ENCODE assay signal across 8 cellular contexts in the genomic region with DNA sequence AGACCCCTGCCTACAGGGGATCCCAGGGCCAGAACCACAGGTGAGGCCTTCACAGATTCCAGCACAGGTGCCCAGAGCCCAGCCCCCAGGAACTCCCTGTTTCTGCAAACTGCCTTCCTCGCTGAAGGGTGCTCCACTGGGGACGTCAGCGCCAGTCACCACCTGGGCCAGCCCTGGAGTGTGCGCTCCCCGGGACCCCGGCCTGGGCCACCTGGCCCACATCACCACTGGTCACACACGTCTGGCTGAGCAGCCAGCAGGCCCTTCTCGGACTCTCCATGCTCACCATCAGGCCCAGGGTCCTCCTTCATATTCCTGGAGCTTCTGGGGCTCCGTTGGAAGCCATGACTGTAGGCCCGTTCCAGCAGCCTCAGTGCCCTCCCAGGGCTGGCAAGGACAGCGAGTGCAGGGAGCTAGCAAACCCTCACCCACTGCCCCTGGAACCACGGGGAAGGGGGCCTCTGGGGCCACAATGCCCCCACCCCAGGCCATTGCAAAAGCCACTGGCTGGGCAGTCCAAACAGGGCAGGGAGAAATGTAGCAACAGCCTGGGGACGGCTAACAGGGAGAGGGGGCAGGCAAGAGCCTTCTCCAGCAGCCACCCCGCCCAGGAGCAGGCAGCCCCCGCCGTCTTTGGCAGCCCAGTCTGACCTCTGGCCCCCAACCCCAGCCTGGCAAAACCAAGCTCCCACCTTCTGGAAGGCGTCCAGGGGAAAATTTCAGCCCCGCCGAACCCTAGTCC. TPM values are rescaled to one million over a fixed set of nuclear protein-coding genes. Genes with fewer than 3 reads are reported as not detected.
DNase-seq lines count a peak whose midpoint lies in the region; ATAC-seq and TF ChIP-seq lines count a peak whose summit lies in the region.

No MANE protein-coding gene starts in this region.

- no peak for ATAC-seq in GM21367 (IDR thresholded peaks at IDR 0.05; ENCODE audit: unreplicated experiment)

- H3K4me1 Mint-ChIP-seq in chondrocyte (ENCODE audit: low read depth), result peaks cover 7% of the 10 kb centered on the region

- H3K9me3 ChIP-seq in mononuclear cell (ENCODE audit: low read depth, low read length), result no peaks in the 10 kb centered on the region

- H3K9me3 Mint-ChIP-seq in chondrocyte (ENCODE audit: low read depth), result no peaks in the 10 kb centered on the region

- no peaks in the 10 kb centered on the region for H3K36me3 Mint-ChIP-seq in chondrocyte (ENCODE audit: low read depth)

- CTCF ChIA-PET in HEK293T (lab: Yijun Ruan, JAX), result interaction anchor here (0.8 to 2.9 kb wide), 2 partner anchors 14 to 33 kb away, joined by 3 to 9 read pairs; no protein-coding TSS in a partner anchor

- peak overlapping the region; percentile 80 for H3K4me3 Mint-ChIP-seq in chondrocyte (ENCODE audit: unreplicated experiment)

- TF ChIP-seq CTCF in chondrocyte (IDR thresholded peaks at IDR 0.05), result no peak

- no peaks in the 10 kb centered on the region for H3K27me3 Mint-ChIP-seq in chondrocyte (ENCODE audit: low read depth)

- H3K27me3 ChIP-seq in mononuclear cell (ENCODE audit: insufficient read depth, low read length), result no peaks in the 10 kb centered on the region

- peak; percentile 78 for DNase-seq in AG08396 (ENCODE audit: low spot score)
- DNase-seq in Jurkat, Clone E6-1 (ENCODE audit: low read depth, low spot score), result no peak
- no peak for DNase-seq in chondrocyte (ENCODE audit: low spot score)
- no peak for DNase-seq in HEK293T (ENCODE audit: extremely low spot score)
- DNase-seq in NCI-H2029 (lab: John Stamatoyannopoulos, UW), result no peak
- DNase-seq in stimulated activated CD4-positive, alpha-beta T cell treated with anti-CD3 and anti-CD28 coated beads, Interleukin-4, amount 100 ng/mL, for 4 hours, result no peak

- H3K4me3 ChIP-seq in Jurkat, Clone E6-1 (ENCODE audit: low read length), result peak overlapping the region; percentile 61
- peak overlapping the region; percentile 56 for H3K4me3 ChIP-seq in mononuclear cell (ENCODE audit: low read length)

- peaks cover 26% of the 10 kb centered on the region for H3K4me1 ChIP-seq in mononuclear cell (ENCODE audit: insufficient read depth, low read length)

- H3K27ac Mint-ChIP-seq in chondrocyte (ENCODE audit: unreplicated experiment), result no peak overlapping the region

- POLR2A ChIA-PET in HEK293T (lab: Yijun Ruan, JAX), result interaction anchor here (2.1 kb wide), 1 partner anchor 42 kb away, joined by 6 read pairs; no protein-coding TSS in a partner anchor

TF ChIP-seq in HEK293T, 16 proteins besides CTCF, POLR2A, EP300 and RAD21:
- no peak for TF ChIP-seq NFRKB (IDR thresholded peaks at IDR 0.05)
- TF ChIP-seq HDGF (IDR thresholded peaks at IDR 0.05; ENCODE audit: borderline replicate concordance), result no peak
- no peak for TF ChIP-seq LEF1 (IDR thresholded peaks at IDR 0.05; ENCODE audit: borderline replicate concordance)
- no peak for TF ChIP-seq FOXM1 (IDR thresholded peaks at IDR 0.05; ENCODE audit: borderline replicate concordance)
- TF ChIP-seq, protein P1, sequence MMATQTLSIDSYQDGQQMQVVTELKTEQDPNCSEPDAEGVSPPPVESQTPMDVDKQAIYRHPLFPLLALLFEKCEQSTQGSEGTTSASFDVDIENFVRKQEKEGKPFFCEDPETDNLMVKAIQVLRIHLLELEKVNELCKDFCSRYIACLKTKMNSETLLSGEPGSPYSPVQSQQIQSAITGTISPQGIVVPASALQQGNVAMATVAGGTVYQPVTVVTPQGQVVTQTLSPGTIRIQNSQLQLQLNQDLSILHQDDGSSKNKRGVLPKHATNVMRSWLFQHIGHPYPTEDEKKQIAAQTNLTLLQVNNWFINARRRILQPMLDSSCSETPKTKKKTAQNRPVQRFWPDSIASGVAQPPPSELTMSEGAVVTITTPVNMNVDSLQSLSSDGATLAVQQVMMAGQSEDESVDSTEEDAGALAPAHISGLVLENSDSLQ (IDR thresholded peaks at IDR 0.05), result no peak
- no peak for TF ChIP-seq ARNT (IDR thresholded peaks at IDR 0.05)
- TF ChIP-seq BHLHE40 (IDR thresholded peaks at IDR 0.05; ENCODE audit: borderline replicate concordance), result no peak
- TF ChIP-seq FOXK2 (IDR thresholded peaks at IDR 0.05), result no peak
- no peak for TF ChIP-seq FOXA1 (IDR thresholded peaks at IDR 0.05)
- TF ChIP-seq ZNF384 (IDR thresholded peaks at IDR 0.05), result no peak
- no peak for TF ChIP-seq CTBP1 (IDR thresholded peaks at IDR 0.05; ENCODE audit: borderline replicate concordance)
- no peak for TF ChIP-seq SP1 (IDR thresholded peaks at IDR 0.05)
- TF ChIP-seq SUZ12 (IDR thresholded peaks at IDR 0.05), result no peak
- no peak for TF ChIP-seq L3MBTL2 (conservative IDR thresholded peaks at IDR 0.05)
- no peak for TF ChIP-seq ELF4 (IDR thresholded peaks at IDR 0.05)

RNA-seq across cellular contexts. Expression of a gene that starts 1.3 kb away (rescaled TPM):
- 35.0 TPM for polyA plus RNA-seq in Jurkat, Clone E6-1 (2012; ENCODE audit: insufficient read depth, insufficient read length)
- 23.4 to 39.8 TPM (median 39.1 TPM) in 3 replicates for total RNA-seq in chondrocyte
- 18.7 TPM for total RNA-seq in mononuclear cell

RNA-seq across cellular contexts. Expression of a gene that starts 23.2 kb away (rescaled TPM):
- 11.0 TPM for polyA plus RNA-seq in Jurkat, Clone E6-1 (2012; ENCODE audit: insufficient read depth, insufficient read length)
- 5.4 to 7.8 TPM (median 7.0 TPM) in 3 replicates for total RNA-seq in chondrocyte
- total RNA-seq in mononuclear cell, result 2.1 TPM

RNA-seq across cellular contexts. Expression of a gene that starts 26.4 kb away (rescaled TPM):
- polyA plus RNA-seq in Jurkat, Clone E6-1 (2012; ENCODE audit: insufficient read depth, insufficient read length), result 31.4 TPM
- 8.2 to 9.2 TPM (median 8.5 TPM) in 3 replicates for total RNA-seq in chondrocyte
- total RNA-seq in mononuclear cell, result 2.7 TPM

RNA-seq across cellular contexts. Expression of a gene that starts 56.8 kb away (rescaled TPM):
- polyA plus RNA-seq in Jurkat, Clone E6-1 (2012; ENCODE audit: insufficient read depth, insufficient read length), result 1.1 TPM
- not detected in 3 replicates for total RNA-seq in chondrocyte
- total RNA-seq in mononuclear cell, result not detected
